10 cellular contexts compared by ENCODE assay signal in genomic region chr3:194496217-194496881, GRCh38. TPM values are rescaled to one million over a fixed set of nuclear protein-coding genes. Genes with fewer than 3 reads are reported as not detected.
DNase-seq lines count a peak whose midpoint lies in the region; ATAC-seq and TF ChIP-seq lines count a peak whose summit lies in the region.
"Had no signal": no experiment of that assay in that cellular context is flagged by ENCODE, and none has a peak within 500 bp of the region (broad histone marks: within the 10 kb centered on the region; RNA-seq: fewer than 3 reads in every experiment).

No MANE protein-coding gene starts in this region.

- H3K4me2 ChIP-seq in DOHH2 (ENCODE audit: low read length) (peak overlapping the region; percentile 19), hepatocyte (no peak overlapping the region), trophoblast cell (ENCODE audit: low read length) (no peak overlapping the region)

- no peaks in the 10 kb centered on the region for H3K9me2 ChIP-seq in DOHH2 (replicated peaks; ENCODE audit: control insufficient read depth, low read length)
- H3K9me2 ChIP-seq in hepatocyte (replicated peaks; ENCODE audit: insufficient read depth) = no peaks in the 10 kb centered on the region

- H3K79me2 ChIP-seq in DOHH2 (ENCODE audit: control insufficient read depth, low read length) = no peaks in the 10 kb centered on the region
- H3K79me2 ChIP-seq in hepatocyte = no peaks in the 10 kb centered on the region
- no peaks in the 10 kb centered on the region for H3K79me2 ChIP-seq in trophoblast cell (ENCODE audit: control insufficient read depth, insufficient read depth, low read length, poor library complexity)

- H3K4ac ChIP-seq in trophoblast cell (ENCODE audit: low read depth, low read length) = no peak overlapping the region

- no peak overlapping the region for H3K23ac ChIP-seq in trophoblast cell (ENCODE audit: low read length)

- no peak overlapping the region for H3K9ac ChIP-seq in trophoblast cell (ENCODE audit: low read length)

- no peaks in the 10 kb centered on the region for H3K9me3 ChIP-seq in DOHH2 (ENCODE audit: control insufficient read depth, insufficient read depth, low read length)
- H3K9me3 ChIP-seq in hepatocyte (ENCODE audit: low read depth) = no peaks in the 10 kb centered on the region
- H3K9me3 ChIP-seq in trophoblast cell (ENCODE audit: insufficient read depth, low read depth, low read length) = no peaks in the 10 kb centered on the region

- H3K27me3 ChIP-seq in DOHH2 (ENCODE audit: control insufficient read depth, low read length) (no peaks in the 10 kb centered on the region), hepatocyte (no peaks in the 10 kb centered on the region), trophoblast cell (ENCODE audit: insufficient read depth, low read length) (no peaks in the 10 kb centered on the region)

- no peak overlapping the region for H4K91ac ChIP-seq in trophoblast cell (ENCODE audit: low read depth, low read length)

- no peak overlapping the region for H2BK5ac ChIP-seq in trophoblast cell (ENCODE audit: low read depth, low read length, poor library complexity)

- no peak overlapping the region for H3K4me3 ChIP-seq in DOHH2 (ENCODE audit: low read length)
- H3K4me3 ChIP-seq in hepatocyte = no peak overlapping the region
- H3K4me3 ChIP-seq in trophoblast cell (ENCODE audit: low read depth, low read length) = no peak overlapping the region

- no peak overlapping the region for H2BK120ac ChIP-seq in trophoblast cell (ENCODE audit: insufficient read depth, low read length, poor library complexity)

- ATAC-seq in HG02588 (IDR thresholded peaks at IDR 0.05; ENCODE audit: unreplicated experiment) = peak; percentile 70

- no peak overlapping the region for H2BK12ac ChIP-seq in trophoblast cell (ENCODE audit: low read length)

- no peaks in the 10 kb centered on the region for H4K20me1 ChIP-seq in DOHH2 (ENCODE audit: control insufficient read depth, insufficient read depth, low read depth, low read length)
- H4K20me1 ChIP-seq in hepatocyte (ENCODE audit: insufficient read depth, poor library complexity, severe bottlenecking) = no peaks in the 10 kb centered on the region

- H2AFZ ChIP-seq in hepatocyte = no peak overlapping the region
- H2AFZ ChIP-seq in trophoblast cell (ENCODE audit: insufficient read depth, low read length, poor library complexity) = no peak overlapping the region

- no peak overlapping the region for H4K12ac ChIP-seq in trophoblast cell (ENCODE audit: low read depth, low read length)

- H3K4me1 ChIP-seq in DOHH2 (ENCODE audit: control insufficient read depth, low read length) (peaks cover 22% of the 10 kb centered on the region), hepatocyte (ENCODE audit: insufficient read depth) (peaks cover 32% of the 10 kb centered on the region), trophoblast cell (ENCODE audit: control insufficient read depth in 1 of 2, insufficient read depth in 2 of 2, low read length in 2 of 2) (peaks cover 6 to 7% of the 10 kb centered on the region in 2 experiments)

- H3K27ac ChIP-seq in DOHH2 (ENCODE audit: low read depth, low read length) (no peak overlapping the region), hepatocyte (peak overlapping the region; percentile 38), trophoblast cell (ENCODE audit: low read depth, low read length) (no peak overlapping the region)

- TF ChIP-seq CTCF in DOHH2 (IDR thresholded peaks at IDR 0.05; ENCODE audit: low read depth, low read length, poor library complexity, severe bottlenecking) (no peak), hepatocyte (IDR thresholded peaks at IDR 0.05; ENCODE audit: poor library complexity) (no peak)

- WGBS in hepatocyte (ENCODE audit: low lambda C conversion rate, missing lambda C conversion rate) = 72% methylated on average over 7 of the region's 7 CpGs
- no CpG with 5 or more reads among the region's 7 CpGs for WGBS in trophoblast cell (ENCODE audit: extremely low coverage, insufficient coverage, insufficient read length)

- H3K14ac ChIP-seq in trophoblast cell (ENCODE audit: low read length) = no peak overlapping the region

- H3K79me1 ChIP-seq in trophoblast cell (ENCODE audit: low read length) = no peaks in the 10 kb centered on the region

- H3F3A ChIP-seq in DOHH2 (ENCODE audit: control insufficient read depth, insufficient read depth) = no peaks in the 10 kb centered on the region

- no peak overlapping the region for H2AK5ac ChIP-seq in trophoblast cell (ENCODE audit: low read length)

- H3K36me3 ChIP-seq in DOHH2 (ENCODE audit: control insufficient read depth, low read length) = no peaks in the 10 kb centered on the region
- H3K36me3 ChIP-seq in hepatocyte (replicated peaks; ENCODE audit: insufficient read depth, low read depth) = no peaks in the 10 kb centered on the region
- no peaks in the 10 kb centered on the region for H3K36me3 ChIP-seq in trophoblast cell (ENCODE audit: control insufficient read depth in 1 of 2, insufficient read depth in 2 of 2, low read length in 2 of 2)

- DNase-seq in NOMO-1 treated with DMSO at 0.1 percent for 48 hours (lab: John Stamatoyannopoulos, UW; ENCODE audit: unreplicated experiment) (peak; percentile 65), hepatocyte (ENCODE audit: low spot score) (no peak), HCEC 1CT (no peak), NK-92 (lab: John Stamatoyannopoulos, UW; ENCODE audit: unreplicated experiment) (no peak), retina (no peak), trophoblast cell (no peak)
- DNase-seq: CD8-positive, alpha-beta memory T cell; NCI-H1048 had no signal

- no peak overlapping the region for H3K18ac ChIP-seq in trophoblast cell (ENCODE audit: low read length)

- H4K8ac ChIP-seq in trophoblast cell (ENCODE audit: low read depth, low read length) = no peak overlapping the region

RNA-seq across cellular contexts. Expression of gene ATP13A3, which starts 9.5 kb away (rescaled TPM):
- total RNA-seq in hepatocyte = 107 and 131 TPM in 2 replicates
- 18.3 and 20.5 TPM in 2 replicates for polyA plus RNA-seq in hepatocyte
- 26.6 and 27.4 TPM in 2 replicates for polyA plus RNA-seq in trophoblast cell (2013)
